ENCODE assay signal across 15 cellular contexts in genomic region chr20:51444472-51444871, GRCh38.
DNase-seq lines count a peak whose midpoint lies in the region; ATAC-seq and TF ChIP-seq lines count a peak whose summit lies in the region.
"Had no signal": no experiment of that assay in that cellular context is flagged by ENCODE, and none has a peak within 500 bp of the region (broad histone marks: within the 10 kb centered on the region; RNA-seq: fewer than 3 reads in every experiment).

No MANE protein-coding gene starts in this region.

- peaks cover 55 to 70% of the 10 kb centered on the region in 2 donors for H3K36me3 Mint-ChIP-seq in CD4-positive, alpha-beta memory T cell
- H3K36me3 Mint-ChIP-seq in progenitor cell of endocrine pancreas (ENCODE audit: insufficient read depth) = peaks cover 2% of the 10 kb centered on the region

- POLR2A ChIA-PET in CD4-positive, alpha-beta memory T cell (lab: Charles Lee; ENCODE audit: partially characterized antibody) = interaction anchor here (1.0 to 2.6 kb wide), 2 partner anchors 24 to 40 kb away, joined by 3 to 9 read pairs; no protein-coding TSS in a partner anchor

- intact Hi-C loops in CD4-positive, alpha-beta memory T cell (cut with micrococcal nuclease) = no loop called here

- CTCF ChIA-PET in CD4-positive, alpha-beta memory T cell (lab: Charles Lee; ENCODE audit: partially characterized antibody) = interaction anchor here (0.9 to 1.8 kb wide), 2 partner anchors 40 to 58 kb away, joined by 3 to 7 read pairs; no protein-coding TSS in a partner anchor

- H3K27ac Mint-ChIP-seq in CD4-positive, alpha-beta memory T cell = peak overlapping the region; percentile 41 to 80 (median 57)
- peak overlapping the region; percentile 81 for H3K27ac Mint-ChIP-seq in progenitor cell of endocrine pancreas

- H3K4me1 ChIP-seq in CD4-positive, alpha-beta memory T cell (ENCODE audit: insufficient read depth, low read length) = peaks cover 40% of the 10 kb centered on the region

- peaks cover 14% of the 10 kb centered on the region for H3K36me3 ChIP-seq in CD4-positive, alpha-beta memory T cell (ENCODE audit: insufficient read depth, low read length)

- H3K4me1 Mint-ChIP-seq in CD4-positive, alpha-beta memory T cell = peaks cover 32 to 79% (median 51%) of the 10 kb centered on the region in 4 donors
- peaks cover 4% of the 10 kb centered on the region for H3K4me1 Mint-ChIP-seq in progenitor cell of endocrine pancreas (ENCODE audit: low read depth)

- no peak overlapping the region for H3K27ac ChIP-seq in CD4-positive, alpha-beta memory T cell (ENCODE audit: low read depth, low read length)
- H3K27ac ChIP-seq: C4-2B had no signal

- H3K27me3 ChIP-seq in CD4-positive, alpha-beta memory T cell (ENCODE audit: insufficient read depth, low read length) = no peaks in the 10 kb centered on the region

- no peak for TF ChIP-seq CTCF in fibroblast of villous mesenchyme (IDR thresholded peaks at IDR 0.05; ENCODE audit: insufficient read depth, low read depth, low read length)
- TF ChIP-seq CTCF in progenitor cell of endocrine pancreas (IDR thresholded peaks at IDR 0.05; ENCODE audit: unreplicated experiment) = no peak

- no peak overlapping the region for H3K4me3 ChIP-seq in CD4-positive, alpha-beta memory T cell (ENCODE audit: low read length in 2 of 2)
- H3K4me3 ChIP-seq in fibroblast of villous mesenchyme (ENCODE audit: low read depth, low read length) = no peak overlapping the region

- H3K9me3 Mint-ChIP-seq in CD4-positive, alpha-beta memory T cell = no peaks in the 10 kb centered on the region
- no peaks in the 10 kb centered on the region for H3K9me3 Mint-ChIP-seq in progenitor cell of endocrine pancreas (ENCODE audit: low read depth)
- H3K9me3 Mint-ChIP-seq: activated naive CD4-positive, alpha-beta T cell treated with anti-CD3 and anti-CD28 coated beads, Interleukin-2, amount 50 U/mL, for 24 hours; nephron progenitor cell had no signal

- ATAC-seq in GM21786 (IDR thresholded peaks at IDR 0.05; ENCODE audit: unreplicated experiment) = no peak
- ATAC-seq in HG02840 (IDR thresholded peaks at IDR 0.05; ENCODE audit: low FRiP score, unreplicated experiment) = no peak
- ATAC-seq: left ventricle myocardium superior had no signal

- DNase-seq in CD4-positive, alpha-beta memory T cell = no peak
- DNase-seq in SK-N-DZ (ENCODE audit: low spot score) (peak; percentile 94), fibroblast of villous mesenchyme (ENCODE audit: low read depth) (peak; percentile 77), progenitor cell of endocrine pancreas (ENCODE audit: low spot score, unreplicated experiment) (no peak), DMS 273 (lab: John Stamatoyannopoulos, UW; ENCODE audit: unreplicated experiment) (no peak)
- DNase-seq in activated CD4-positive, alpha-beta T cell treated with anti-CD3 and anti-CD28 coated beads, Interleukin-2, amount 50 U/mL, for 48 hours = no peak
- DNase-seq: activated CD4-positive, CD25-positive, alpha-beta regulatory T cell treated with anti-CD3 and anti-CD28 coated beads, Interleukin-2, amount 50 U/mL, for 72 hours; activated T-cell treated with anti-CD3 and anti-CD28 coated beads for 4 hours; effector CD8-positive, alpha-beta T cell; left ventricle myocardium superior; nephron progenitor cell had no signal

- H3K27me3 Mint-ChIP-seq in CD4-positive, alpha-beta memory T cell = no peaks in the 10 kb centered on the region
- no peaks in the 10 kb centered on the region for H3K27me3 Mint-ChIP-seq in progenitor cell of endocrine pancreas
- H3K27me3 Mint-ChIP-seq: activated naive CD4-positive, alpha-beta T cell treated with anti-CD3 and anti-CD28 coated beads, Interleukin-2, amount 50 U/mL, for 24 hours had no signal

- H3K4me3 Mint-ChIP-seq in CD4-positive, alpha-beta memory T cell = peak overlapping the region in 3 of 8 donors; percentile 8 to 64 (median 33)
- H3K4me3 Mint-ChIP-seq in progenitor cell of endocrine pancreas (ENCODE audit: low read depth) = no peak overlapping the region
- H3K4me3 Mint-ChIP-seq: activated naive CD4-positive, alpha-beta T cell treated with anti-CD3 and anti-CD28 coated beads, Interleukin-2, amount 50 U/mL, for 24 hours; nephron progenitor cell had no signal

- H3K9me3 ChIP-seq in CD4-positive, alpha-beta memory T cell (ENCODE audit: control insufficient read depth in 1 of 2, low read length in 2 of 2) = no peaks in the 10 kb centered on the region

Comparison
In these comparisons a context has a peak if more than half of its experiments do, and no peak if none do; other contexts are left out.
1. DNase-seq: peak in SK-N-DZ (single experiment) and fibroblast of villous mesenchyme (single experiment); none in CD4-positive, alpha-beta memory T cell (0 of 5), progenitor cell of endocrine pancreas (single experiment), activated CD4-positive, alpha-beta T cell treated with anti-CD3 and anti-CD28 coated beads, Interleukin-2, amount 50 U/mL, for 48 hours (0 of 2) and DMS 273 (single experiment).